12 cellular contexts compared by ENCODE assay signal in genomic region chr21:39860600-39860999, GRCh38. TPM values are rescaled to one million over a fixed set of nuclear protein-coding genes. Genes with fewer than 3 reads are reported as not detected.
"Had no signal": no experiment of that assay in that cellular context is flagged by ENCODE, and none has a peak within 500 bp of the region (broad histone marks: within the 10 kb centered on the region; RNA-seq: fewer than 3 reads in every experiment).

No MANE protein-coding gene starts in this region.

- H3K9me3 ChIP-seq: HAP-1 had no signal

- ATAC-seq: GM23338, HCT116 had no signal

- H2AFZ ChIP-seq: GM23338 had no signal

- H3K4me1 ChIP-seq: HAP-1 had no signal

- H3K4me2 ChIP-seq: GM23338, KMS-11 had no signal

- H3K4me3 ChIP-seq: GM23338, HAP-1 had no signal

- H3K27ac ChIP-seq: KMS-11 had no signal

- H3K36me3 ChIP-seq: HAP-1 had no signal

- DNase-seq: H7, HFFc6, IMR-90, Karpas-422, KBM-7 had no signal

- FAIRE-seq: HTR-8/SVneo had no signal

- H3K9ac ChIP-seq: KMS-11 had no signal

RNA-seq across cellular contexts. Expression of gene PCP4, which starts 6.6 kb away (rescaled TPM):
- total RNA-seq: GM23338, H4, HFFc6, HT-29, IMR-90 had no signal
- polyA plus RNA-seq: IMR-90 had no signal
